Comparison of ENCODE assay signal across 10 cellular contexts in genomic region chr2:202877699-202878098, GRCh38.
"Had no signal": no experiment of that assay in that cellular context is flagged by ENCODE, and none has a peak within 500 bp of the region (broad histone marks: within the 10 kb centered on the region; RNA-seq: fewer than 3 reads in every experiment).

No MANE protein-coding gene starts in this region.

- H2AFZ ChIP-seq: GM23248 had no signal

- H3K4me3 ChIP-seq: GM23248 had no signal

- DNase-seq: GM23248, GOT3, H9, HCEC 1CT, IMR-90, Karpas-422, KBM-7 had no signal

- H3K4me3 Mint-ChIP-seq: H9 had no signal

- FAIRE-seq: H54, HTR-8/SVneo had no signal

- H3K4me2 ChIP-seq: KMS-11 had no signal

- H3K9me3 Mint-ChIP-seq: H9 had no signal

- H3K27ac Mint-ChIP-seq: H9 had no signal

- H3K9ac ChIP-seq: GM23248, KMS-11 had no signal

- H3K27ac ChIP-seq: GM23248, KMS-11 had no signal
